Comparison of ENCODE assay signal across 15 cellular contexts in genomic region chr10:132247943-132248342, GRCh38. TPM values are rescaled to one million over a fixed set of nuclear protein-coding genes. Genes with fewer than 3 reads are reported as not detected.
A peak's percentile ranks its signal among the peaks of the same experiment; 100 is the strongest.
DNase-seq lines count a peak whose midpoint lies in the region; ATAC-seq and TF ChIP-seq lines count a peak whose summit lies in the region.
"Had no signal": no experiment of that assay in that cellular context is flagged by ENCODE, and none has a peak within 500 bp of the region (broad histone marks: within the 10 kb centered on the region; RNA-seq: fewer than 3 reads in every experiment).

No MANE protein-coding gene starts in this region.

- H3K27me3 ChIP-seq in PC-9 (ENCODE audit: insufficient read depth, low read depth) = no peaks in the 10 kb centered on the region
- H3K27me3 ChIP-seq: body of pancreas had no signal

- no peak overlapping the region for H3K27ac ChIP-seq in PC-9
- H3K27ac ChIP-seq: body of pancreas had no signal

- BruUV-seq in PC-9 (replicated peaks; lab: Mats Ljungman, UMichigan) = no TSS peak

- peak overlapping the region; percentile 78; the same call in 1 of the 2 replicates for H3K4me2 ChIP-seq in PC-9

- H3K9me3 ChIP-seq in PC-9 (ENCODE audit: insufficient read depth, low read depth) = no peaks in the 10 kb centered on the region
- H3K9me3 ChIP-seq: body of pancreas had no signal

- H3K4me1 Mint-ChIP-seq in natural killer cell (peaks cover 0 to under 1% of the 10 kb centered on the region in 2 donors), mesothelial cell of epicardium (peaks cover 3% of the 10 kb centered on the region)
- peaks cover 0 to 16% of the 10 kb centered on the region in 2 donors for H3K4me1 Mint-ChIP-seq in natural killer cell treated with Interleukin-12 subunit alpha and Interleukin-12 subunit beta and Interleukin-15 and Interleukin-18, amount 100 ng/mL, for 72 hours (ENCODE audit: low read depth in 2 of 2)
- H3K4me1 Mint-ChIP-seq in activated T-helper 1 cell treated with anti-CD3 and anti-CD28 coated beads, Interleukin-12 subunit alpha, Interleukin-12 subunit beta, Interleukin-2, Interleukin-4 antibody, amounts not matched to agents 30 ng/mL and 10 ng/mL and 1 ng/mL, durations not matched to agents 14 hours and 24 hours and 36 hours (ENCODE audit: low read depth) = no peaks in the 10 kb centered on the region
- H3K4me1 Mint-ChIP-seq in activated CD4-positive, alpha-beta T cell treated with anti-CD3 and anti-CD28 coated beads for 36 hours = no peaks in the 10 kb centered on the region

- H3K4me3 Mint-ChIP-seq in natural killer cell = peak overlapping the region; percentile 50
- H3K4me3 Mint-ChIP-seq in natural killer cell treated with Interleukin-12 subunit alpha and Interleukin-12 subunit beta and Interleukin-15 and Interleukin-18, amount 100 ng/mL, for 72 hours = no peak overlapping the region
- peak overlapping the region; percentile 49 for H3K4me3 Mint-ChIP-seq in mesothelial cell of epicardium
- no peak overlapping the region for H3K4me3 Mint-ChIP-seq in activated T-helper 1 cell treated with anti-CD3 and anti-CD28 coated beads, Interleukin-12 subunit alpha, Interleukin-12 subunit beta, Interleukin-2, Interleukin-4 antibody, amounts not matched to agents 30 ng/mL and 10 ng/mL and 1 ng/mL, durations not matched to agents 14 hours and 24 hours and 36 hours
- no peak overlapping the region for H3K4me3 Mint-ChIP-seq in activated CD4-positive, alpha-beta T cell treated with anti-CD3 and anti-CD28 coated beads for 36 hours
- H3K4me3 Mint-ChIP-seq: activated CD4-positive, alpha-beta T cell treated with anti-CD3 and anti-CD28 coated beads, Interleukin-2, amount 10 ng/mL, durations not matched to agents 7 days and 5 days had no signal

- POLR2A ChIA-PET in PC-9 (lab: Charles Lee; ENCODE audit: unreplicated experiment) = no interaction called here
- POLR2A ChIA-PET in activated CD4-positive, alpha-beta T cell treated with anti-CD3 and anti-CD28 coated beads for 36 hours (lab: Charles Lee) = no interaction called here

- no peaks in the 10 kb centered on the region for H3K9me2 ChIP-seq in PC-9 (ENCODE audit: insufficient read depth)

- no peaks in the 10 kb centered on the region for H3K27me3 Mint-ChIP-seq in natural killer cell (ENCODE audit: low read depth in 2 of 2)
- no peaks in the 10 kb centered on the region for H3K27me3 Mint-ChIP-seq in natural killer cell treated with Interleukin-12 subunit alpha and Interleukin-12 subunit beta and Interleukin-15 and Interleukin-18, amount 100 ng/mL, for 72 hours
- peaks cover 11% of the 10 kb centered on the region for H3K27me3 Mint-ChIP-seq in mesothelial cell of epicardium (ENCODE audit: low read depth)
- H3K27me3 Mint-ChIP-seq in activated T-helper 1 cell treated with anti-CD3 and anti-CD28 coated beads, Interleukin-12 subunit alpha, Interleukin-12 subunit beta, Interleukin-2, Interleukin-4 antibody, amounts not matched to agents 30 ng/mL and 10 ng/mL and 1 ng/mL, durations not matched to agents 14 hours and 24 hours and 36 hours (ENCODE audit: insufficient read depth) = no peaks in the 10 kb centered on the region
- H3K27me3 Mint-ChIP-seq in activated CD4-positive, alpha-beta T cell treated with anti-CD3 and anti-CD28 coated beads for 36 hours = no peaks in the 10 kb centered on the region
- H3K27me3 Mint-ChIP-seq: activated CD4-positive, alpha-beta T cell treated with anti-CD3 and anti-CD28 coated beads, Interleukin-2, amount 10 ng/mL, durations not matched to agents 7 days and 5 days had no signal

- H3K36me3 Mint-ChIP-seq in natural killer cell = no peaks in the 10 kb centered on the region
- H3K36me3 Mint-ChIP-seq in natural killer cell treated with Interleukin-12 subunit alpha and Interleukin-12 subunit beta and Interleukin-15 and Interleukin-18, amount 100 ng/mL, for 72 hours = no peaks in the 10 kb centered on the region
- no peaks in the 10 kb centered on the region for H3K36me3 Mint-ChIP-seq in mesothelial cell of epicardium
- H3K36me3 Mint-ChIP-seq in activated T-helper 1 cell treated with anti-CD3 and anti-CD28 coated beads, Interleukin-12 subunit alpha, Interleukin-12 subunit beta, Interleukin-2, Interleukin-4 antibody, amounts not matched to agents 30 ng/mL and 10 ng/mL and 1 ng/mL, durations not matched to agents 14 hours and 24 hours and 36 hours (ENCODE audit: low read depth) = no peaks in the 10 kb centered on the region
- H3K36me3 Mint-ChIP-seq in activated CD4-positive, alpha-beta T cell treated with anti-CD3 and anti-CD28 coated beads for 36 hours (ENCODE audit: low read depth) = no peaks in the 10 kb centered on the region

- CTCF ChIA-PET in PC-9 (lab: Charles Lee) = no interaction called here
- CTCF ChIA-PET in activated CD4-positive, alpha-beta T cell treated with anti-CD3 and anti-CD28 coated beads for 36 hours (lab: Charles Lee) = no interaction called here

- DNase-seq in natural killer cell (no peak), PC-9 (no peak), mesothelial cell of epicardium (ENCODE audit: low spot score in 2 of 2, unreplicated experiment in 2 of 2) (no peak), SIG-M5 (lab: John Stamatoyannopoulos, UW) (no peak), NCI-H774 (lab: John Stamatoyannopoulos, UW) (no peak)
- no peak for DNase-seq in natural killer cell treated with Interleukin-12 subunit alpha and Interleukin-12 subunit beta and Interleukin-15 and Interleukin-18, amount 100 ng/mL, for 72 hours (ENCODE audit: low spot score)
- DNase-seq in activated T-helper 1 cell treated with anti-CD3 and anti-CD28 coated beads, Interleukin-12 subunit alpha, Interleukin-12 subunit beta, Interleukin-2, Interleukin-4 antibody, amounts not matched to agents 30 ng/mL and 10 ng/mL and 1 ng/mL, durations not matched to agents 14 hours and 24 hours and 36 hours (ENCODE audit: low spot score) = no peak
- no peak for DNase-seq in activated CD4-positive, alpha-beta T cell treated with anti-CD3 and anti-CD28 coated beads for 36 hours
- DNase-seq: activated CD4-positive, alpha-beta T cell treated with anti-CD3 and anti-CD28 coated beads, Interleukin-2, amount 10 ng/mL, durations not matched to agents 7 days and 5 days; body of pancreas; IMR-90; MM.1S; NCI-H446 treated with DMSO at 0.1 percent for 48 hours; stimulated activated CD4-positive, alpha-beta T cell treated with anti-CD3 and anti-CD28 coated beads, Interleukin-15, amount 100 ng/mL, for 24 hours; substantia nigra had no signal

- H3K79me2 ChIP-seq in PC-9 (ENCODE audit: low read depth) = no peaks in the 10 kb centered on the region

- no peak for ATAC-seq in natural killer cell
- no peak for ATAC-seq in natural killer cell treated with Interleukin-12 subunit alpha and Interleukin-12 subunit beta and Interleukin-15 and Interleukin-18, amount 100 ng/mL, for 72 hours
- ATAC-seq in activated CD4-positive, alpha-beta T cell treated with anti-CD3 and anti-CD28 coated beads for 36 hours = no peak

- H3K4me3 ChIP-seq in PC-9 = no peak overlapping the region
- H3K4me3 ChIP-seq: body of pancreas had no signal

- no peak overlapping the region for H2AFZ ChIP-seq in PC-9

- no peaks in the 10 kb centered on the region for H3K4me1 ChIP-seq in PC-9 (replicated peaks; ENCODE audit: insufficient read depth)

- no peaks in the 10 kb centered on the region for H3K36me3 ChIP-seq in PC-9 (ENCODE audit: low read depth)

- H3K27ac Mint-ChIP-seq in natural killer cell (no peak overlapping the region), mesothelial cell of epicardium (no peak overlapping the region)
- no peak overlapping the region for H3K27ac Mint-ChIP-seq in natural killer cell treated with Interleukin-12 subunit alpha and Interleukin-12 subunit beta and Interleukin-15 and Interleukin-18, amount 100 ng/mL, for 72 hours
- H3K27ac Mint-ChIP-seq in activated T-helper 1 cell treated with anti-CD3 and anti-CD28 coated beads, Interleukin-12 subunit alpha, Interleukin-12 subunit beta, Interleukin-2, Interleukin-4 antibody, amounts not matched to agents 30 ng/mL and 10 ng/mL and 1 ng/mL, durations not matched to agents 14 hours and 24 hours and 36 hours = no peak overlapping the region
- no peak overlapping the region for H3K27ac Mint-ChIP-seq in activated CD4-positive, alpha-beta T cell treated with anti-CD3 and anti-CD28 coated beads for 36 hours

- intact Hi-C loops in natural killer cell (cut with micrococcal nuclease) = no loop called here
- intact Hi-C loops in PC-9 (cut with micrococcal nuclease; ENCODE audit: unreplicated experiment) = no loop called here
- intact Hi-C loops in activated T-helper 1 cell treated with anti-CD3 and anti-CD28 coated beads, Interleukin-12 subunit alpha, Interleukin-12 subunit beta, Interleukin-2, Interleukin-4 antibody, amounts not matched to agents 30 ng/mL and 10 ng/mL and 1 ng/mL, durations not matched to agents 14 hours and 24 hours and 36 hours (cut with micrococcal nuclease) = no loop called here
- intact Hi-C loops in activated CD4-positive, alpha-beta T cell treated with anti-CD3 and anti-CD28 coated beads for 36 hours (cut with DNase I, micrococcal nuclease) = no loop called here

- no peaks in the 10 kb centered on the region for H4K20me1 ChIP-seq in PC-9 (ENCODE audit: insufficient read depth)

- no peak for TF ChIP-seq CTCF in natural killer cell (IDR thresholded peaks at IDR 0.05)
- TF ChIP-seq CTCF in PC-9 (conservative IDR thresholded peaks at IDR 0.05) = no peak
- no peak for TF ChIP-seq CTCF in mesothelial cell of epicardium (IDR thresholded peaks at IDR 0.05; ENCODE audit: unreplicated experiment)

- H3F3A ChIP-seq in PC-9 (ENCODE audit: insufficient read depth, low read depth) = no peaks in the 10 kb centered on the region

- no peaks in the 10 kb centered on the region for H3K9me3 Mint-ChIP-seq in natural killer cell
- H3K9me3 Mint-ChIP-seq in natural killer cell treated with Interleukin-12 subunit alpha and Interleukin-12 subunit beta and Interleukin-15 and Interleukin-18, amount 100 ng/mL, for 72 hours = no peaks in the 10 kb centered on the region
- H3K9me3 Mint-ChIP-seq in mesothelial cell of epicardium = no peaks in the 10 kb centered on the region
- no peaks in the 10 kb centered on the region for H3K9me3 Mint-ChIP-seq in activated T-helper 1 cell treated with anti-CD3 and anti-CD28 coated beads, Interleukin-12 subunit alpha, Interleukin-12 subunit beta, Interleukin-2, Interleukin-4 antibody, amounts not matched to agents 30 ng/mL and 10 ng/mL and 1 ng/mL, durations not matched to agents 14 hours and 24 hours and 36 hours
- H3K9me3 Mint-ChIP-seq in activated CD4-positive, alpha-beta T cell treated with anti-CD3 and anti-CD28 coated beads for 36 hours (ENCODE audit: low read depth) = no peaks in the 10 kb centered on the region
- H3K9me3 Mint-ChIP-seq: activated CD4-positive, alpha-beta T cell treated with anti-CD3 and anti-CD28 coated beads, Interleukin-2, amount 10 ng/mL, durations not matched to agents 7 days and 5 days had no signal

RNA-seq across cellular contexts. Expression of gene STK32C, which starts 59.8 kb away (rescaled TPM):
- 10 to 100 TPM; 12.7 to 22.1 (median 17.9) TPM for total RNA-seq in natural killer cell
- 10 to 100 TPM; 29.2 to 34.6 TPM for total RNA-seq in natural killer cell treated with Interleukin-12 subunit alpha and Interleukin-12 subunit beta and Interleukin-15 and Interleukin-18, amount 100 ng/mL, for 72 hours
- total RNA-seq in PC-9 (2021) = 13.9 and 21.8 TPM in 2 replicates
- 8.0 to 9.9 TPM (median 8.4 TPM) in 3 replicates for total RNA-seq in mesothelial cell of epicardium
- total RNA-seq in activated T-helper 1 cell treated with anti-CD3 and anti-CD28 coated beads, Interleukin-12 subunit alpha, Interleukin-12 subunit beta, Interleukin-2, Interleukin-4 antibody, amounts not matched to agents 30 ng/mL and 10 ng/mL and 1 ng/mL, durations not matched to agents 14 hours and 24 hours and 36 hours = 14.6 and 15.5 TPM in 2 replicates
- 10 to 100 TPM; 15.8 to 19.9 TPM for total RNA-seq in activated CD4-positive, alpha-beta T cell treated with anti-CD3 and anti-CD28 coated beads for 36 hours

Comparison
In these comparisons a context has a peak if more than half of its experiments do, and no peak if none do; other contexts are left out.
1. H3K4me3 Mint-ChIP-seq: peak in natural killer cell (single experiment) and mesothelial cell of epicardium (single experiment); none in natural killer cell treated with Interleukin-12 subunit alpha and Interleukin-12 subunit beta and Interleukin-15 and Interleukin-18, amount 100 ng/mL, for 72 hours (single experiment), activated T-helper 1 cell treated with anti-CD3 and anti-CD28 coated beads, Interleukin-12 subunit alpha, Interleukin-12 subunit beta, Interleukin-2, Interleukin-4 antibody, amounts not matched to agents 30 ng/mL and 10 ng/mL and 1 ng/mL, durations not matched to agents 14 hours and 24 hours and 36 hours (single experiment) and activated CD4-positive, alpha-beta T cell treated with anti-CD3 and anti-CD28 coated beads for 36 hours (single experiment).